11 cellular contexts compared by ENCODE assay signal in the genomic region with DNA sequence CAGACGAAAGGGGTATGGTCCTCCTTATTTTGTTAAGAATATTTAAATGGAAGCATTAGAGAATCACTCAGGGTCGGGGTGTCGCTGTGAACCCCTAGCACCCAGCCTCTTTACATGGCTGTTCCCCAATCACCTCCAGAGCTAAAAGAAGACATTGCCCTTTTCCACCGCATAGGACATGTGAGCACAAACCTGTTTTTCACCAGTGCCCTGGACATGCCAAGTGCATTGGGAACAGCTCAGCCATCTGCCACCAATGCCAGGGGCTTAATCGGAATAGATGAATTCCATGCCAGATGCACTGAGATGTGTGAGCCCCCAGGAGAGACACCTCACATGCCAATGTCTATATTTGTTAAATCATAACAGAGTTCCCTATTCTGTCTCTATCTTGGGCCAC. TPM values are rescaled to one million over a fixed set of nuclear protein-coding genes. Genes with fewer than 3 reads are reported as not detected.
DNase-seq lines count a peak whose midpoint lies in the region; ATAC-seq, FAIRE-seq and TF ChIP-seq lines count a peak whose summit lies in the region.
"Had no signal": no experiment of that assay in that cellular context is flagged by ENCODE, and none has a peak within 500 bp of the region (broad histone marks: within the 10 kb centered on the region; RNA-seq: fewer than 3 reads in every experiment).

No MANE protein-coding gene starts in this region.

- no peak for TF ChIP-seq EP300 in GM12878 (IDR thresholded peaks at IDR 0.05; ENCODE audit: borderline replicate concordance in 1 of 2, control insufficient read depth in 1 of 2, low read depth in 2 of 2, low read length in 2 of 2)

- H2BK5ac ChIP-seq in trophoblast cell (ENCODE audit: low read depth, low read length, poor library complexity): no peak overlapping the region

- H2AFZ ChIP-seq in GM12878 (ENCODE audit: control insufficient read depth, low read depth, low read length) (no peak overlapping the region), smooth muscle cell (ENCODE audit: low read depth) (no peak overlapping the region), trophoblast cell (ENCODE audit: insufficient read depth, low read length, poor library complexity) (no peak overlapping the region)

- H2BK120ac ChIP-seq in trophoblast cell (ENCODE audit: insufficient read depth, low read length, poor library complexity): no peak overlapping the region

- H3K23ac ChIP-seq in trophoblast cell (ENCODE audit: low read length): no peak overlapping the region

- CTCF ChIA-PET in GM12878 (lab: Yijun Ruan, JAX): interaction anchor here (0.6 to 15.7 kb wide), 11 partner anchors 13 to 99 kb away, joined by 3 to 440 read pairs (median 4); no protein-coding TSS in a partner anchor

- no TSS peak for BruUV-seq in GM12878 (replicated peaks; lab: Mats Ljungman, UMichigan)

- in situ Hi-C loops in GM12878 (cut with MboI): no loop called here

- no peak overlapping the region for H3K14ac ChIP-seq in trophoblast cell (ENCODE audit: low read length)

- ATAC-seq in GM12878: no peak
- no peak for ATAC-seq in HG03521 (IDR thresholded peaks at IDR 0.05; ENCODE audit: unreplicated experiment)

- RAD21 ChIA-PET in GM12878 (lab: Charles Lee; ENCODE audit: unreplicated experiment): interaction anchor here (0.8 to 6.4 kb wide), 10 partner anchors 14 to 109 kb away, joined by 3 to 57 read pairs (median 26); partner anchors contain the start of genes IKBKE and RASSF5

- TF ChIP-seq CTCF in GM12878 (IDR thresholded peaks at IDR 0.05 in 2 of 3, conservative IDR thresholded peaks at IDR 0.05 in 1 of 3; ENCODE audit: control insufficient read depth in 2 of 3, extremely low read depth in 1 of 3, insufficient read depth in 1 of 3, low read depth in 3 of 3, low read length in 3 of 3) (no peak), smooth muscle cell (IDR thresholded peaks at IDR 0.05; ENCODE audit: borderline replicate concordance, insufficient read depth, poor library complexity, severe bottlenecking) (no peak)

- H3K9ac ChIP-seq in GM12878 (ENCODE audit: control insufficient read depth, insufficient read depth, low read length) (no peak overlapping the region), smooth muscle cell (ENCODE audit: low read depth) (peak overlapping the region; percentile 67), trophoblast cell (ENCODE audit: low read length) (no peak overlapping the region)
- H3K9ac ChIP-seq: KMS-11 had no signal

- DNase-seq in activated CD8-positive, alpha-beta memory T cell treated with anti-CD3 and anti-CD28 coated beads for 24 hours: peak; percentile 57
- no peak for DNase-seq in activated CD8-positive, alpha-beta memory T cell treated with anti-CD3 and anti-CD28 coated beads, Interleukin-2, amount 50 U/mL, for 48 hours
- peak; percentile 74 for DNase-seq in NCI-H1694 treated with DMSO at 0.1 percent for 48 hours (lab: John Stamatoyannopoulos, UW)
- no peak for DNase-seq in GM12878 (ENCODE audit: low read depth, low spot score)
- DNase-seq in smooth muscle cell (lab: John Stamatoyannopoulos, UW; ENCODE audit: unreplicated experiment): no peak
- DNase-seq in cerebellar nuclear complex (lab: John Stamatoyannopoulos, UW): no peak
- no peak for DNase-seq in trophoblast cell
- DNase-seq: NCI-H146 had no signal

- H4K20me1 ChIP-seq in GM12878 (ENCODE audit: control insufficient read depth, insufficient read depth) (peaks cover 2% of the 10 kb centered on the region; the same call in 1 of the 2 replicates), smooth muscle cell (ENCODE audit: low read depth) (no peaks in the 10 kb centered on the region)

- peak overlapping the region; percentile 95 for H3K27ac ChIP-seq in GM12878 (ENCODE audit: control insufficient read depth, insufficient read depth)
- peak overlapping the region; percentile 84 for H3K27ac ChIP-seq in smooth muscle cell (ENCODE audit: low read depth)
- no peak overlapping the region for H3K27ac ChIP-seq in trophoblast cell (ENCODE audit: low read depth, low read length)
- H3K27ac ChIP-seq: KMS-11, SK-N-MC had no signal

- 85% methylated on average over 5 of the region's 5 CpGs for WGBS in GM12878 (ENCODE audit: insufficient coverage, insufficient replicate concordance, low lambda C conversion rate, missing lambda C conversion rate)
- WGBS in smooth muscle cell (ENCODE audit: low lambda C conversion rate): 85% methylated on average over 5 of the region's 5 CpGs
- no CpG with 5 or more reads among the region's 5 CpGs for WGBS in trophoblast cell (ENCODE audit: extremely low coverage, insufficient coverage, insufficient read length)

- no peaks in the 10 kb centered on the region for H3K27me3 ChIP-seq in GM12878 (replicated peaks in 1 of 2; ENCODE audit: control insufficient read depth in 2 of 2, insufficient read depth in 2 of 2, low read length in 1 of 2)
- no peaks in the 10 kb centered on the region for H3K27me3 ChIP-seq in smooth muscle cell (ENCODE audit: low read depth)
- H3K27me3 ChIP-seq in trophoblast cell (ENCODE audit: insufficient read depth, low read length): no peaks in the 10 kb centered on the region

- no peak for TF ChIP-seq RAD21 in GM12878 (IDR thresholded peaks at IDR 0.05; ENCODE audit: insufficient read depth, low read depth, low read length)

- H3F3A ChIP-seq in smooth muscle cell (ENCODE audit: low read depth): no peaks in the 10 kb centered on the region

- no peaks in the 10 kb centered on the region for H3K79me1 ChIP-seq in trophoblast cell (ENCODE audit: low read length)

- TF ChIP-seq POLR2A in GM12878 (IDR thresholded peaks at IDR 0.05; ENCODE audit: low read depth, low read length): peak; percentile 9; the same call in 1 of the 2 replicates

- H4K8ac ChIP-seq in trophoblast cell (ENCODE audit: low read depth, low read length): no peak overlapping the region

- no peak overlapping the region for H4K12ac ChIP-seq in trophoblast cell (ENCODE audit: low read depth, low read length)

- no peak overlapping the region for H2BK12ac ChIP-seq in trophoblast cell (ENCODE audit: low read length)

- no peak overlapping the region for H3K4ac ChIP-seq in trophoblast cell (ENCODE audit: low read depth, low read length)

- SMC1A ChIA-PET in GM12878 (lab: Charles Lee; ENCODE audit: uncharacterized antibody, unreplicated experiment): interaction anchor here (0.6 to 15.4 kb wide), 12 partner anchors 13 to 117 kb away, joined by 3 to 476 read pairs (median 6); no protein-coding TSS in a partner anchor

- intact Hi-C loops in GM12878 (cut with micrococcal nuclease; ENCODE audit: unreplicated experiment): no loop called here

- H2AK5ac ChIP-seq in trophoblast cell (ENCODE audit: low read length): no peak overlapping the region

- H3K4me1 ChIP-seq in GM12878 (ENCODE audit: control insufficient read depth, insufficient read depth, low read length): peaks cover 71% of the 10 kb centered on the region
- no peaks in the 10 kb centered on the region for H3K4me1 ChIP-seq in smooth muscle cell (ENCODE audit: low read depth)
- H3K4me1 ChIP-seq in trophoblast cell (ENCODE audit: control insufficient read depth in 1 of 2, insufficient read depth in 2 of 2, low read length in 2 of 2): no peaks in the 10 kb centered on the region

- POLR2A ChIA-PET in GM12878 (lab: Charles Lee): interaction anchor here (1.0 to 9.8 kb wide), 7 partner anchors 13 to 109 kb away, joined by 3 to 117 read pairs (median 3); partner anchors contain the start of gene IKBKE

- H3K4me2 ChIP-seq in GM12878 (ENCODE audit: control insufficient read depth, insufficient read depth): no peak overlapping the region
- H3K4me2 ChIP-seq in smooth muscle cell: no peak overlapping the region
- no peak overlapping the region for H3K4me2 ChIP-seq in trophoblast cell (ENCODE audit: low read length)
- H3K4me2 ChIP-seq: KMS-11 had no signal

- H3K4me3 ChIP-seq in GM12878 (no peak overlapping the region), smooth muscle cell (no peak overlapping the region), trophoblast cell (ENCODE audit: low read depth, low read length) (no peak overlapping the region)
- H3K4me3 ChIP-seq: SK-N-MC had no signal

- H3K79me2 ChIP-seq in GM12878 (ENCODE audit: control insufficient read depth, insufficient read depth, low read length) (peaks cover 83% of the 10 kb centered on the region), smooth muscle cell (ENCODE audit: low read depth) (no peaks in the 10 kb centered on the region), trophoblast cell (ENCODE audit: control insufficient read depth, insufficient read depth, low read length, poor library complexity) (no peaks in the 10 kb centered on the region)

- no peaks in the 10 kb centered on the region for H3K9me3 ChIP-seq in GM12878 (replicated peaks; ENCODE audit: control insufficient read depth, insufficient read depth, low read length)
- no peaks in the 10 kb centered on the region for H3K9me3 ChIP-seq in smooth muscle cell (replicated peaks; ENCODE audit: low read depth)
- no peaks in the 10 kb centered on the region for H3K9me3 ChIP-seq in trophoblast cell (ENCODE audit: insufficient read depth, low read depth, low read length)

- no peak for FAIRE-seq in GM12878 (lab: Jason Lieb, UNC)

- no peak overlapping the region for H3K18ac ChIP-seq in trophoblast cell (ENCODE audit: low read length)

- no peak overlapping the region for H4K91ac ChIP-seq in trophoblast cell (ENCODE audit: low read depth, low read length)

- H3K36me3 ChIP-seq in GM12878 (ENCODE audit: control insufficient read depth in 2 of 2, insufficient read depth in 2 of 2, low read length in 1 of 2) (peaks cover 18 to 26% of the 10 kb centered on the region in 2 experiments), smooth muscle cell (ENCODE audit: low read depth) (no peaks in the 10 kb centered on the region), trophoblast cell (ENCODE audit: control insufficient read depth in 1 of 2, insufficient read depth in 2 of 2, low read length in 2 of 2) (no peaks in the 10 kb centered on the region)

RNA-seq across cellular contexts. Expression of gene EIF2D, which starts 33.3 kb away (rescaled TPM):
- 115 and 132 TPM in 2 replicates for total RNA-seq in GM12878 (2013; cell fraction: nucleolus; rRNA removed)
- 88.8 and 91.6 TPM in 2 replicates for total RNA-seq in GM12878 (2014; rRNA removed)
- 80.4 and 83.4 TPM in 2 replicates for total RNA-seq in GM12878 (2014; rRNA removed; fragmentation: Illumina TruSeq; extraction: Trizol)
- 74.0 and 76.6 TPM in 2 replicates for total RNA-seq in GM12878 (2021)
- polyA plus RNA-seq in GM12878 (2011; ENCODE audit: low read depth): 49.2 TPM
- 133 and 153 TPM in 2 replicates for polyA plus RNA-seq in GM12878 (2011; rRNA removed)
- polyA plus RNA-seq in GM12878 (2011; cell fraction: cytosol; rRNA removed): 121 and 127 TPM in 2 replicates
- polyA plus RNA-seq in GM12878 (2011; cell fraction: nucleus; rRNA removed): 149 and 172 TPM in 2 replicates
- 66.5 and 74.5 TPM in 2 replicates for polyA plus RNA-seq in GM12878 (2012)
- polyA plus RNA-seq in GM12878 (2014; fragmentation: Illumina TruSeq; extraction: Trizol): 108 and 109 TPM in 2 replicates
- 10 to 100 TPM; 65.4 to 77.5 TPM for polyA plus RNA-seq in GM12878 (2014; fragmentation: Nextera tagmentation; extraction: Ambion mirVana)
- 98.5 and 104 TPM in 2 replicates for polyA plus RNA-seq in GM12878 (2014; rRNA removed)
- 10 to 100 TPM; 65.2 to 74.8 TPM for polyA plus RNA-seq in GM12878 (2016; fragmentation: Nextera tagmentation; extraction: Ambion mirVana)
- 93.0 and 112 TPM in 2 replicates for polyA minus RNA-seq in GM12878 (2011; rRNA and poly(A)+ RNA removed)
- 26.6 and 32.7 TPM in 2 replicates for polyA minus RNA-seq in GM12878 (2011; cell fraction: cytosol; rRNA and poly(A)+ RNA removed)
- 34.8 and 42.0 TPM in 2 replicates for polyA minus RNA-seq in GM12878 (2011; cell fraction: nucleus; rRNA and poly(A)+ RNA removed)
- total RNA-seq in smooth muscle cell: 28.9 and 32.5 TPM in 2 replicates
- 22.8 and 22.9 TPM in 2 replicates for polyA plus RNA-seq in smooth muscle cell
- polyA plus RNA-seq in trophoblast cell (2013): 19.3 and 20.7 TPM in 2 replicates

RNA-seq across cellular contexts. Expression of gene DYRK3, which starts 56.4 kb away (rescaled TPM):
- 26.7 and 27.4 TPM in 2 replicates for total RNA-seq in GM12878 (2013; cell fraction: nucleolus; rRNA removed)
- 10.7 and 11.1 TPM in 2 replicates for total RNA-seq in GM12878 (2014; rRNA removed)
- 10.0 and 10.7 TPM in 2 replicates for total RNA-seq in GM12878 (2014; rRNA removed; fragmentation: Illumina TruSeq; extraction: Trizol)
- total RNA-seq in GM12878 (2021): 8.9 and 11.2 TPM in 2 replicates
- polyA plus RNA-seq in GM12878 (2011; ENCODE audit: low read depth): 2.8 TPM
- polyA plus RNA-seq in GM12878 (2011; rRNA removed): 12.9 and 15.4 TPM in 2 replicates
- polyA plus RNA-seq in GM12878 (2011; cell fraction: cytosol; rRNA removed): 8.8 and 9.4 TPM in 2 replicates
- 7.3 and 7.8 TPM in 2 replicates for polyA plus RNA-seq in GM12878 (2011; cell fraction: nucleus; rRNA removed)
- 3.7 and 6.0 TPM in 2 replicates for polyA plus RNA-seq in GM12878 (2012)
- polyA plus RNA-seq in GM12878 (2014; fragmentation: Illumina TruSeq; extraction: Trizol): 9.8 and 14.9 TPM in 2 replicates
- polyA plus RNA-seq in GM12878 (2014; fragmentation: Nextera tagmentation; extraction: Ambion mirVana): 1 to 10 TPM; 1.6 to 2.8 TPM
- 6.0 and 8.6 TPM in 2 replicates for polyA plus RNA-seq in GM12878 (2014; rRNA removed)
- 10 to 100 TPM in 1 of 2 experiments, 1 to 10 TPM in 1; 10.0 to 11.7 TPM for polyA plus RNA-seq in GM12878 (2016; fragmentation: Nextera tagmentation; extraction: Ambion mirVana)
- polyA minus RNA-seq in GM12878 (2011; rRNA and poly(A)+ RNA removed): 15.7 and 16.0 TPM in 2 replicates
- polyA minus RNA-seq in GM12878 (2011; cell fraction: cytosol; rRNA and poly(A)+ RNA removed): 6.0 and 7.1 TPM in 2 replicates
- 5.1 and 8.2 TPM in 2 replicates for polyA minus RNA-seq in GM12878 (2011; cell fraction: nucleus; rRNA and poly(A)+ RNA removed)
- 11.1 and 21.4 TPM in 2 replicates for total RNA-seq in smooth muscle cell
- 6.9 and 13.7 TPM in 2 replicates for polyA plus RNA-seq in smooth muscle cell
- 0.15 and 0.19 TPM in 2 replicates for polyA plus RNA-seq in trophoblast cell (2013)

Comparison
In these comparisons a context has a peak if more than half of its experiments do, and no peak if none do; other contexts are left out.
1. DNase-seq: peak in activated CD8-positive, alpha-beta memory T cell treated with anti-CD3 and anti-CD28 coated beads for 24 hours (single experiment) and NCI-H1694 treated with DMSO at 0.1 percent for 48 hours (single experiment); none in activated CD8-positive, alpha-beta memory T cell treated with anti-CD3 and anti-CD28 coated beads, Interleukin-2, amount 50 U/mL, for 48 hours (single experiment), GM12878 (single experiment), smooth muscle cell (single experiment), cerebellar nuclear complex (0 of 2) and trophoblast cell (0 of 2).